In the genomic region with DNA sequence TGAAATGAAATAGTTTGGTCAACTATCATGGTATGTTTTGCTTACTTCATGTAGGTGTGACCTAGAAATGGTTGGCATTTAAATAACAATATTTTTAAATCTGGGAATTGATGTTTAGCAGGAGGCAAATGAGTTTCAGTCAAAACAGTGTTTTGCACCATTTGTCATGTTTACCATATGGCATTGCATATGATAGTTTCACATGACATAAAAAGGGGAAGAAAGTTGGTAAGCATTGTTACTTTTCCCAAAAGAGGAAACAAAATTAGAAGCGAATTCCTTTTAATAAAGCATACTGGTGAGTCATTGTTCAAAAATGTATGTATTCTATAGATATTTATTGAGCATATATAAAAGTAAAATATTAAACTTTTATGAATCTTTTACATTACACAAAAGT, we compare ENCODE assay signal across 1 cellular context.
TF ChIP-seq lines count a peak whose summit lies in the region.

No MANE protein-coding gene starts in this region.

TF ChIP-seq in HepG2, 621 proteins besides CTCF, POLR2A, EP300 and RAD21:
- TF ChIP-seq, protein P1, sequence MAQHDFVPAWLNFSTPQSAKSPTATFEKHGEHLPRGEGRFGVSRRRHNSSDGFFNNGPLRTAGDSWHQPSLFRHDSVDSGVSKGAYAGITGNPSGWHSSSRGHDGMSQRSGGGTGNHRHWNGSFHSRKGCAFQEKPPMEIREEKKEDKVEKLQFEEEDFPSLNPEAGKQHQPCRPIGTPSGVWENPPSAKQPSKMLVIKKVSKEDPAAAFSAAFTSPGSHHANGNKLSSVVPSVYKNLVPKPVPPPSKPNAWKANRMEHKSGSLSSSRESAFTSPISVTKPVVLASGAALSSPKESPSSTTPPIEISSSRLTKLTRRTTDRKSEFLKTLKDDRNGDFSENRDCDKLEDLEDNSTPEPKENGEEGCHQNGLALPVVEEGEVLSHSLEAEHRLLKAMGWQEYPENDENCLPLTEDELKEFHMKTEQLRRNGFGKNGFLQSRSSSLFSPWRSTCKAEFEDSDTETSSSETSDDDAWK (CRISPR knock-in tag; IDR thresholded peaks at IDR 0.05) = no peak
- TF ChIP-seq POGZ (CRISPR knock-in tag; IDR thresholded peaks at IDR 0.05) = no peak
- no peak for TF ChIP-seq MTF2 (CRISPR knock-in tag; IDR thresholded peaks at IDR 0.05; ENCODE audit: borderline replicate concordance)
- TF ChIP-seq ONECUT2 (CRISPR knock-in tag; IDR thresholded peaks at IDR 0.05) = no peak
- TF ChIP-seq SNRNP70 (IDR thresholded peaks at IDR 0.05; ENCODE audit: low read depth, low read length) = no peak
- no peak for TF ChIP-seq KLF9 (CRISPR knock-in tag; IDR thresholded peaks at IDR 0.05; ENCODE audit: low read depth)
- no peak for TF ChIP-seq SIN3A (IDR thresholded peaks at IDR 0.05; ENCODE audit: borderline replicate concordance, low read depth, low read length)
- TF ChIP-seq ZSCAN9 (CRISPR knock-in tag; IDR thresholded peaks at IDR 0.05; ENCODE audit: borderline replicate concordance) = no peak
- TF ChIP-seq MIER3 (CRISPR knock-in tag; IDR thresholded peaks at IDR 0.05; ENCODE audit: borderline replicate concordance) = no peak
- TF ChIP-seq ZNF879 (CRISPR knock-in tag; IDR thresholded peaks at IDR 0.05) = no peak
